9 cellular contexts compared by ENCODE assay signal in the genomic region with DNA sequence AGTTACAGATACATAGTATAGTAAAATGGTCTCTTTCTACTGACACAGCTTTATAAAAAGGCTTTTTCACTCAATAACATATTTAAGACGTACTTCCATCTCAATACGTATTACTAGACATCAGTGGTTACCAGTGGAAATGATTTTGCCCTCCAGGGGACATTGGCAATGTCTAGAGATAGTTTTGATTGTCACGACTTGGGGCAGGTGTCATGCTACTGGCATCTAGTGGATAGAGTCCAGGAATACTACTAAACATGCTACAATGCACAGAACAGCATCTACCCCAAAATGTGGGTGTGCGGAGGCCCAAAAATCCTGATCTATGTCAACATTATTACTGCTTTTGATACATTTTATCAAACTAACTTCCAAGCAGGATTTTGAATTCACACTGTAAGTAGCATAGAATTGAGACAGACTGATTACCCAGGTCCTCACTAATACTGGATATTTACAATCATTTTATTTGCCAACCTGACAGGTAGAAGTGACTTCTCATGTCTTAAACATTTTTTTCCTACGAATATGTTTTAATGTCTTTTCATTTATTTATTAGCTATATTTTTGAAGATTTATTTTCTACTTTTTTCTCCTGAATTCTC. TPM values are rescaled to one million over a fixed set of nuclear protein-coding genes. Genes with fewer than 3 reads are reported as not detected.
DNase-seq lines count a peak whose midpoint lies in the region; ATAC-seq and TF ChIP-seq lines count a peak whose summit lies in the region.
"Had no signal": no experiment of that assay in that cellular context is flagged by ENCODE, and none has a peak within 500 bp of the region (broad histone marks: within the 10 kb centered on the region; RNA-seq: fewer than 3 reads in every experiment).

No MANE protein-coding gene starts in this region.

- H3K9me3 Mint-ChIP-seq in GM23338 (no peaks in the 10 kb centered on the region), immature natural killer cell (peaks cover 0 to 12% (median 8%) of the 10 kb centered on the region in 6 donors)
- H3K9me3 Mint-ChIP-seq in activated T-cell treated with anti-CD3 and anti-CD28 coated beads, Interleukin-2, amount 50 U/mL, for 24 hours: peaks cover 5% of the 10 kb centered on the region

- H4K20me1 ChIP-seq in GM23338 (replicated peaks; ENCODE audit: insufficient read depth) (no peaks in the 10 kb centered on the region), OCI-LY3 (ENCODE audit: insufficient read depth, low read length) (no peaks in the 10 kb centered on the region), fibroblast of lung (ENCODE audit: control insufficient read depth, extremely low read depth, insufficient read depth, low read length) (no peaks in the 10 kb centered on the region)

- H3K4me2 ChIP-seq in GM23338: no peak overlapping the region
- peak overlapping the region; percentile 27 for H3K4me2 ChIP-seq in OCI-LY3 (ENCODE audit: low read length)
- no peak overlapping the region for H3K4me2 ChIP-seq in fibroblast of lung (ENCODE audit: extremely low read depth, insufficient read depth, low read length)

- DNase-seq in GM23338 (ENCODE audit: low spot score): peak; percentile 15
- peak; percentile 53 to 60 for DNase-seq in fibroblast of lung (ENCODE audit: low read depth in 2 of 2)
- no peak for DNase-seq in activated T-cell treated with anti-CD3 and anti-CD28 coated beads, Interleukin-2, amount 50 U/mL, for 24 hours
- no peak for DNase-seq in immature natural killer cell
- no peak for DNase-seq in substantia nigra (lab: John Stamatoyannopoulos, UW)
- DNase-seq: activated CD8-positive, alpha-beta memory T cell treated with anti-CD3 and anti-CD28 coated beads, Interleukin-2, amount 50 U/mL, for 48 hours had no signal

- H3K9me3 ChIP-seq in OCI-LY3 (ENCODE audit: insufficient read depth, low read length) (no peaks in the 10 kb centered on the region), fibroblast of lung (ENCODE audit: control insufficient read depth, insufficient read depth, low read depth, low read length) (no peaks in the 10 kb centered on the region)

- H3K79me2 ChIP-seq in ACC112 (ENCODE audit: control insufficient read depth, insufficient read depth, low read length, unreplicated experiment): no peaks in the 10 kb centered on the region
- H3K79me2 ChIP-seq in GM23338 (replicated peaks; ENCODE audit: insufficient read depth): no peaks in the 10 kb centered on the region
- no peaks in the 10 kb centered on the region for H3K79me2 ChIP-seq in OCI-LY3 (ENCODE audit: low read length)
- H3K79me2 ChIP-seq in fibroblast of lung (ENCODE audit: control insufficient read depth, insufficient read depth, low read length): no peaks in the 10 kb centered on the region

- H3K27ac Mint-ChIP-seq in GM23338 (no peak overlapping the region), immature natural killer cell (no peak overlapping the region)
- no peak overlapping the region for H3K27ac Mint-ChIP-seq in activated T-cell treated with anti-CD3 and anti-CD28 coated beads, Interleukin-2, amount 50 U/mL, for 24 hours

- no peak overlapping the region for H3K4me3 ChIP-seq in ACC112 (ENCODE audit: low read depth, low read length)
- no peak overlapping the region for H3K4me3 ChIP-seq in GM23338
- H3K4me3 ChIP-seq in OCI-LY3 (ENCODE audit: low read length): no peak overlapping the region
- H3K4me3 ChIP-seq in fibroblast of lung (replicated peaks in 1 of 4; ENCODE audit: control extremely low read depth in 1 of 4, insufficient read depth in 1 of 4, low read depth in 3 of 4, low read length in 4 of 4): no peak overlapping the region

- H3K27me3 Mint-ChIP-seq in GM23338 (ENCODE audit: insufficient read depth, low read depth, poor library complexity): no peaks in the 10 kb centered on the region
- H3K27me3 Mint-ChIP-seq in activated T-cell treated with anti-CD3 and anti-CD28 coated beads, Interleukin-2, amount 50 U/mL, for 24 hours: no peaks in the 10 kb centered on the region
- peaks cover 0 to 2% (median 0%) of the 10 kb centered on the region in 3 donors for H3K27me3 Mint-ChIP-seq in immature natural killer cell (ENCODE audit: low read depth in 3 of 3)

- H3K4me1 ChIP-seq in ACC112 (ENCODE audit: control insufficient read depth, insufficient read depth, low read length, unreplicated experiment) (peaks cover 6% of the 10 kb centered on the region), GM23338 (ENCODE audit: insufficient read depth) (no peaks in the 10 kb centered on the region), OCI-LY3 (ENCODE audit: low read length) (no peaks in the 10 kb centered on the region), fibroblast of lung (ENCODE audit: control insufficient read depth, extremely low read depth, insufficient read depth, low read length) (peaks cover 6% of the 10 kb centered on the region)

- no peak overlapping the region for H3K4me3 Mint-ChIP-seq in GM23338
- no peak overlapping the region for H3K4me3 Mint-ChIP-seq in activated T-cell treated with anti-CD3 and anti-CD28 coated beads, Interleukin-2, amount 50 U/mL, for 24 hours
- no peak overlapping the region for H3K4me3 Mint-ChIP-seq in immature natural killer cell

- H3K36me3 ChIP-seq in ACC112 (ENCODE audit: insufficient read depth, low read length): no peaks in the 10 kb centered on the region
- no peaks in the 10 kb centered on the region for H3K36me3 ChIP-seq in GM23338 (ENCODE audit: insufficient read depth)
- no peaks in the 10 kb centered on the region for H3K36me3 ChIP-seq in OCI-LY3 (replicated peaks; ENCODE audit: low read depth, low read length)
- H3K36me3 ChIP-seq in fibroblast of lung (ENCODE audit: control insufficient read depth, insufficient read depth, low read length): peaks cover 4% of the 10 kb centered on the region

- H3K27ac ChIP-seq in ACC112 (ENCODE audit: low read depth, low read length) (peak overlapping the region; percentile 41), GM23338 (ENCODE audit: low read depth) (no peak overlapping the region), OCI-LY3 (ENCODE audit: low read length) (no peak overlapping the region), fibroblast of lung (ENCODE audit: insufficient read depth, low read length) (no peak overlapping the region), substantia nigra (ENCODE audit: low read depth, low read length, poor library complexity, severe bottlenecking) (no peak overlapping the region)

- H2AFZ ChIP-seq in ACC112 (ENCODE audit: low read length, unreplicated experiment) (peak overlapping the region; percentile 64), GM23338 (no peak overlapping the region), OCI-LY3 (ENCODE audit: low read depth, low read length) (peak overlapping the region; percentile 39), fibroblast of lung (ENCODE audit: low read length) (no peak overlapping the region)

- H3K9me2 ChIP-seq in GM23338 (ENCODE audit: insufficient read depth): no peaks in the 10 kb centered on the region

- H3K9ac ChIP-seq in OCI-LY3 (ENCODE audit: low read length) (no peak overlapping the region), fibroblast of lung (ENCODE audit: insufficient read depth, low read length) (no peak overlapping the region)

- H3F3A ChIP-seq in GM23338 (replicated peaks; ENCODE audit: low read depth): no peaks in the 10 kb centered on the region

- H3K4me1 Mint-ChIP-seq in GM23338: no peaks in the 10 kb centered on the region
- no peaks in the 10 kb centered on the region for H3K4me1 Mint-ChIP-seq in activated T-cell treated with anti-CD3 and anti-CD28 coated beads, Interleukin-2, amount 50 U/mL, for 24 hours (ENCODE audit: low read depth)
- H3K4me1 Mint-ChIP-seq in immature natural killer cell: no peaks in the 10 kb centered on the region

- H3K36me3 Mint-ChIP-seq in GM23338 (ENCODE audit: low read depth): no peaks in the 10 kb centered on the region
- H3K36me3 Mint-ChIP-seq in activated T-cell treated with anti-CD3 and anti-CD28 coated beads, Interleukin-2, amount 50 U/mL, for 24 hours (ENCODE audit: low read depth): no peaks in the 10 kb centered on the region
- no peaks in the 10 kb centered on the region for H3K36me3 Mint-ChIP-seq in immature natural killer cell

- H3K27me3 ChIP-seq in ACC112 (ENCODE audit: insufficient read depth, low read length) (no peaks in the 10 kb centered on the region), GM23338 (ENCODE audit: insufficient read depth) (no peaks in the 10 kb centered on the region), OCI-LY3 (ENCODE audit: low read depth, low read length) (no peaks in the 10 kb centered on the region), fibroblast of lung (ENCODE audit: control insufficient read depth, insufficient read depth, low read length) (no peaks in the 10 kb centered on the region)

- TF ChIP-seq CTCF in GM23338 (conservative IDR thresholded peaks at IDR 0.05; ENCODE audit: low read depth in 2 of 2) (peak; percentile 31 to 63; a peak in 2 of 4 replicates), OCI-LY3 (IDR thresholded peaks at IDR 0.05; ENCODE audit: low read depth, low read length) (peak; percentile 61), fibroblast of lung (conservative IDR thresholded peaks at IDR 0.05 in 1 of 2, IDR thresholded peaks at IDR 0.05 in 1 of 2; ENCODE audit: low read depth in 1 of 2, low read length in 2 of 2) (peak in 1 of 2 donors; percentile 37)

- ATAC-seq in GM23338 (peak; percentile 44; the same call in 2 of the 3 replicates), GM19324 (IDR thresholded peaks at IDR 0.05; ENCODE audit: low FRiP score, unreplicated experiment) (no peak)

RNA-seq across cellular contexts. Expression of gene HGF, which starts 53.8 kb away (rescaled TPM):
- 0.50 and 1.1 TPM in 2 replicates for total RNA-seq in GM23338 (2014; rRNA removed; shearing (Covaris generic))
- polyA plus RNA-seq in GM23338 (2016; fragmentation: Nextera tagmentation; extraction: Ambion mirVana) (0.24 and 0.28 TPM in 2 replicates), fibroblast of lung (177 and 212 TPM in 2 replicates), immature natural killer cell (not detected)
- total RNA-seq in fibroblast of lung: 108 and 243 TPM in 2 replicates
- 132 and 156 TPM in 2 replicates for polyA plus RNA-seq in fibroblast of lung (2012)
- polyA minus RNA-seq in fibroblast of lung (ENCODE audit: low replicate concordance): 60.7 and 95.2 TPM in 2 replicates

Comparison
In these comparisons a context has a peak if more than half of its experiments do, and no peak if none do; other contexts are left out.
1. H2AFZ ChIP-seq: peak in ACC112 (single experiment) and OCI-LY3 (single experiment); none in GM23338 (single experiment) and fibroblast of lung (single experiment).
2. DNase-seq: peak in GM23338 (single experiment) and fibroblast of lung (2 of 2); none in activated T-cell treated with anti-CD3 and anti-CD28 coated beads, Interleukin-2, amount 50 U/mL, for 24 hours (single experiment), immature natural killer cell (0 of 3) and substantia nigra (0 of 49).
3. RNA of gene HGF, which starts 53.8 kb away (polyA plus RNA-seq): 132 to 212 TPM in fibroblast of lung; 0.24 to 0.28 TPM in GM23338 and not detected in immature natural killer cell; every median in the first group is over 100 times any median in the second.